1 cellular context compared by ENCODE assay signal in the genomic region with DNA sequence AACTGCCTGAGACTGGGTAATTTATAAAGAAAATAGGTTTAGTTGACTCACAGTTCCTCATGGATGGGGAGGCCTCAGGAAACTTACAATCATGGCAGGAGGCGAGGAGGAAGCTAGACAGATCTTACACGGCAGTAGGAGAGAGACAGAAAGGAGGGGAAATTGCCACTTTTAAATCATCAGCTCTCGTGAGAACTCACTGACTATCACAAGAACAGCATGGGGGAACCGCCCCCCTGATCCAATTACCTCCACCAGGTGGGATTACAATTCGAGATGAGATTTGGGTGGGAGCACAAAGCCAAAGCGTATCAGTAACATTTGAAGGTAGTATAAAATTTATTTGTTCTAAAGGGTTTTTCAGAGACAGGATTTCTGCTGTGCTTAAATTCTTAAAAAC.
TF ChIP-seq lines count a peak whose summit lies in the region.

No MANE protein-coding gene starts in this region.

TF ChIP-seq in HepG2, 621 proteins besides CTCF, POLR2A, EP300 and RAD21 (continued from another document):
- no peak for TF ChIP-seq ZBTB3 (CRISPR knock-in tag; IDR thresholded peaks at IDR 0.05; ENCODE audit: borderline replicate concordance, low read depth)
- TF ChIP-seq SRSF1 (optimal IDR thresholded peaks at IDR 0.05; ENCODE audit: low read depth, low read length) = no peak
- TF ChIP-seq ATAD3A (CRISPR knock-in tag; IDR thresholded peaks at IDR 0.05) = no peak
- TF ChIP-seq ZNF574 (CRISPR knock-in tag; IDR thresholded peaks at IDR 0.05) = no peak
- no peak for TF ChIP-seq GATAD1 (CRISPR knock-in tag; IDR thresholded peaks at IDR 0.05)
- TF ChIP-seq ZNF264 (CRISPR knock-in tag; IDR thresholded peaks at IDR 0.05) = no peak
- TF ChIP-seq MTA1 (CRISPR knock-in tag; IDR thresholded peaks at IDR 0.05; ENCODE audit: borderline replicate concordance) = no peak
- TF ChIP-seq KDM6A (CRISPR knock-in tag; IDR thresholded peaks at IDR 0.05; ENCODE audit: low read depth) = no peak
- TF ChIP-seq CCDC6 (CRISPR knock-in tag; IDR thresholded peaks at IDR 0.05) = no peak
- no peak for TF ChIP-seq ZFX (CRISPR knock-in tag; IDR thresholded peaks at IDR 0.05; ENCODE audit: low read depth)
- no peak for TF ChIP-seq ADNP (CRISPR knock-in tag; IDR thresholded peaks at IDR 0.05)
- TF ChIP-seq TEAD2 (CRISPR knock-in tag; IDR thresholded peaks at IDR 0.05) = no peak
- no peak for TF ChIP-seq PHB2 (IDR thresholded peaks at IDR 0.05; ENCODE audit: partially characterized antibody)
- TF ChIP-seq MAFF (IDR thresholded peaks at IDR 0.05; ENCODE audit: low read depth, low read length) = no peak
- TF ChIP-seq BRD4 (CRISPR knock-in tag; IDR thresholded peaks at IDR 0.05) = no peak
- no peak for TF ChIP-seq ZNF496 (CRISPR knock-in tag; IDR thresholded peaks at IDR 0.05; ENCODE audit: insufficient replicate concordance)
TF ChIP-seq in HepG2: peak in this region for 0.
